ENCODE assay signal across 29 cellular contexts in the genomic region with DNA sequence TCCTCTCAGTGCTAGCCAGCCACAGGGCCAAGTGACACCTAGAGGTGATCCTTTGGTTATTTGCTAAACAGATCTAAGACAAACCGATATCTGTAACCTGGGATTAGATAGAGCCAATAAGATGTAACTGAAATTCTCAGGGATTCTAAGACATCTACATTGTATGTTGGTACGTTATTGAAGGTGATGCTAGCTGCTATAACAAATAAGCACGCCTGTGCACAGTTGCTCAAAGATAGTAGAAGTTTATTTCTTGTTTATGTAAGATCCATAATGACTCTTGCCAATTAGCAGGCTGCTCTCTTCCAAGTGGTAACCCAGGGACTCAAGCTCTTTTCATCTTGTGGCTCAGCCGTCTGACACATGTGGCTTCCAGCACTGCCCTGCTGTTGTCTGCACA.
"Had no signal": no experiment of that assay in that cellular context is flagged by ENCODE, and none has a peak within 500 bp of the region (broad histone marks: within the 10 kb centered on the region; RNA-seq: fewer than 3 reads in every experiment).

No MANE protein-coding gene starts in this region.

- H3K36me3 Mint-ChIP-seq: stimulated activated effector memory CD8-positive, alpha-beta T cell treated with anti-CD3 and anti-CD28 coated beads, Interleukin-12 subunit alpha, Interleukin-12 subunit beta, amount 100 ng/mL, for 72 hours; stimulated activated memory B cell treated with anti-CD40 and anti-IgM and Interleukin-4, amounts not matched to agents 10 μg/mL and 1 μg/mL and 100 μg/mL, for 72 hours had no signal

- H3K27me3 ChIP-seq: stomach, suprapubic skin, testis, thyroid gland, tibial artery, tibial nerve, transverse colon, upper lobe of left lung, upper lobe of right lung, uterus, vagina had no signal

- DNase-seq: stimulated activated CD4-positive, alpha-beta T cell treated with anti-CD3 and anti-CD28 coated beads, Interleukin-2, amount 100 ng/mL, for 48 hours; stimulated activated CD4-positive, alpha-beta T cell treated with anti-CD3 and anti-CD28 coated beads, Interleukin-4, amount 100 ng/mL, for 1 hour; stimulated activated CD4-positive, alpha-beta T cell treated with anti-CD3 and anti-CD28 coated beads, Interleukin-4, amount 100 ng/mL, for 24 hours; stimulated activated CD4-positive, alpha-beta T cell treated with anti-CD3 and anti-CD28 coated beads, Interleukin-4, amount 100 ng/mL, for 4 hours; stimulated activated CD8-positive, alpha-beta memory T cell treated with anti-CD3 and anti-CD28 coated beads, Interleukin-4, amount 100 ng/mL, for 48 hours; stimulated activated naive B cell treated with anti-CD40 and anti-IgM and Interleukin-4, amounts not matched to agents 10 μg/mL and 1 μg/mL and 100 μg/mL, for 72 hours; stimulated activated naive CD4-positive, alpha-beta T cell; stimulated activated naive CD4-positive, alpha-beta T cell treated with Interleukin-2 at 50 U/mL for 16 hours; stimulated activated naive CD8-positive, alpha-beta T cell treated with anti-CD3 and anti-CD28 coated beads, Interleukin-15, amount 100 ng/mL, for 72 hours; stimulated activated naive CD8-positive, alpha-beta T cell treated with anti-CD3 and anti-CD28 coated beads, Interleukin-15, Interleukin-2, amounts not matched to agents 100 U/mL and 50 U/mL, for 24 hours; stomach; substantia nigra; testis; tibial artery; transverse colon; trophoblast cell; upper lobe of left lung; upper lobe of right lung; uterus had no signal

- H3K9me3 ChIP-seq: stomach, suprapubic skin, testis, thoracic aorta, thyroid gland, tibial artery, tibial nerve, transverse colon, upper lobe of left lung, upper lobe of right lung, uterus, vagina had no signal

- H3K4me3 ChIP-seq: stomach, suprapubic skin, testis, thoracic aorta, thyroid gland, tibial artery, tibial nerve, transverse colon, upper lobe of left lung, upper lobe of right lung, uterus, vagina had no signal

- H3K4me3 Mint-ChIP-seq: stimulated activated effector memory CD8-positive, alpha-beta T cell treated with anti-CD3 and anti-CD28 coated beads, Interleukin-12 subunit alpha, Interleukin-12 subunit beta, amount 100 ng/mL, for 72 hours; stimulated activated memory B cell treated with anti-CD40 and anti-IgM and Interleukin-4, amounts not matched to agents 10 μg/mL and 1 μg/mL and 100 μg/mL, for 72 hours; stimulated activated naive B cell treated with anti-CD40 and anti-IgM and Interleukin-4, amounts not matched to agents 10 μg/mL and 1 μg/mL and 100 μg/mL, for 72 hours; stimulated activated naive CD8-positive, alpha-beta T cell treated with anti-CD3 and anti-CD28 coated beads, Interleukin-15, amount 100 ng/mL, for 72 hours; stimulated activated naive CD8-positive, alpha-beta T cell treated with anti-CD3 and anti-CD28 coated beads, Interleukin-15, Interleukin-2, amounts not matched to agents 100 ng/mL and 50 ng/mL, for 24 hours; type B pancreatic cell had no signal

- H3K4me1 ChIP-seq: suprapubic skin, testis, tibial artery, tibial nerve, transverse colon, upper lobe of left lung, upper lobe of right lung, uterus, vagina had no signal

- H3K4me1 Mint-ChIP-seq: stimulated activated effector memory CD8-positive, alpha-beta T cell treated with anti-CD3 and anti-CD28 coated beads, Interleukin-12 subunit alpha, Interleukin-12 subunit beta, amount 100 ng/mL, for 72 hours; stimulated activated naive CD8-positive, alpha-beta T cell treated with anti-CD3 and anti-CD28 coated beads, Interleukin-15, amount 100 ng/mL, for 72 hours had no signal

- H3K27me3 Mint-ChIP-seq: stimulated activated memory B cell treated with anti-CD40 and anti-IgM and Interleukin-4, amounts not matched to agents 10 μg/mL and 1 μg/mL and 100 μg/mL, for 72 hours; stimulated activated naive B cell treated with anti-CD40 and anti-IgM and Interleukin-4, amounts not matched to agents 10 μg/mL and 1 μg/mL and 100 μg/mL, for 72 hours; stimulated activated naive CD8-positive, alpha-beta T cell treated with anti-CD3 and anti-CD28 coated beads, Interleukin-15, amount 100 ng/mL, for 72 hours; stimulated activated naive CD8-positive, alpha-beta T cell treated with anti-CD3 and anti-CD28 coated beads, Interleukin-15, Interleukin-2, amounts not matched to agents 100 ng/mL and 50 ng/mL, for 24 hours; type B pancreatic cell had no signal

- FAIRE-seq: urothelium cell line had no signal

- ATAC-seq: stimulated activated effector memory CD8-positive, alpha-beta T cell treated with anti-CD3 and anti-CD28 coated beads, Interleukin-12 subunit alpha, Interleukin-12 subunit beta, amount 100 ng/mL, for 72 hours; stimulated activated memory B cell treated with anti-CD40 and anti-IgM and Interleukin-4, amounts not matched to agents 10 μg/mL and 1 μg/mL and 100 μg/mL, for 72 hours; stimulated activated naive B cell treated with anti-CD40 and anti-IgM and Interleukin-4, amounts not matched to agents 10 μg/mL and 1 μg/mL and 100 μg/mL, for 72 hours; stimulated activated naive CD8-positive, alpha-beta T cell treated with anti-CD3 and anti-CD28 coated beads, Interleukin-15, amount 100 ng/mL, for 72 hours; stimulated activated naive CD8-positive, alpha-beta T cell treated with anti-CD3 and anti-CD28 coated beads, Interleukin-15, Interleukin-2, amounts not matched to agents 100 U/mL and 50 U/mL, for 24 hours; upper lobe of right lung had no signal

- H3K27ac ChIP-seq: stomach, suprapubic skin, testis, thoracic aorta, thyroid gland, tibial artery, tibial nerve, transverse colon, upper lobe of left lung, upper lobe of right lung, uterus, vagina had no signal

- H3K9me3 Mint-ChIP-seq: stimulated activated effector memory CD8-positive, alpha-beta T cell treated with anti-CD3 and anti-CD28 coated beads, Interleukin-12 subunit alpha, Interleukin-12 subunit beta, amount 100 ng/mL, for 72 hours had no signal

- H3K36me3 ChIP-seq: stomach, suprapubic skin, thoracic aorta, thyroid gland, tibial artery, tibial nerve, upper lobe of left lung, upper lobe of right lung, uterus, vagina had no signal

- H3K27ac Mint-ChIP-seq: stimulated activated effector memory CD8-positive, alpha-beta T cell treated with anti-CD3 and anti-CD28 coated beads, Interleukin-12 subunit alpha, Interleukin-12 subunit beta, amount 100 ng/mL, for 72 hours; stimulated activated memory B cell treated with anti-CD40 and anti-IgM and Interleukin-4, amounts not matched to agents 10 μg/mL and 1 μg/mL and 100 μg/mL, for 72 hours; stimulated activated naive B cell treated with anti-CD40 and anti-IgM and Interleukin-4, amounts not matched to agents 10 μg/mL and 1 μg/mL and 100 μg/mL, for 72 hours; stimulated activated naive CD8-positive, alpha-beta T cell treated with anti-CD3 and anti-CD28 coated beads, Interleukin-15, amount 100 ng/mL, for 72 hours; stimulated activated naive CD8-positive, alpha-beta T cell treated with anti-CD3 and anti-CD28 coated beads, Interleukin-15, Interleukin-2, amounts not matched to agents 100 ng/mL and 50 ng/mL, for 24 hours; type B pancreatic cell had no signal
